1 cellular context compared by ENCODE assay signal in genomic region chr13:76934671-76935070, GRCh38.
TF ChIP-seq lines count a peak whose summit lies in the region.

No MANE protein-coding gene starts in this region.

TF ChIP-seq in GM23338, 12 proteins besides CTCF, POLR2A, EP300 and RAD21 (continued from another document):
- TF ChIP-seq ZNF462 (CRISPR knock-in tag; IDR thresholded peaks at IDR 0.05), result no peak
